ENCODE assay signal across 19 cellular contexts in the genomic region with DNA sequence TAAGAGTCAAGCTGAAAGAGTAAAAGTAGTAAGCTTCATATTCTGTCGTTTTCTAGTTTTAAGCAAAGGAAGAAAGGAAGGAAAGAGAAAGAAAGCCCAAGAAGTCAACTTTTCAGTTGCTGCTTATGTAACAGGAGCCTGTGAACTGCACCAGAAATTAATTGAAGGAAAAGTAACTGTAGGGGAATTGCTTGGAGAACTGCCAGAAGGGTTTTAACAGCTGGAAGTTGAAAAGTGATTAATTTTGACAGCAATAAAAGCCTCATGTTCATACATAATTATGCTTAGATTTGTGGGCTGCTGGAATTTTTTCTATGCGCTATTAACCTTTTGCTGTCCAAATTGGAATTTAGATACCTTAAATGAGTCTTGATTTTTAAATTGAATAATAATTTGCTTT.
DNase-seq lines count a peak whose midpoint lies in the region; ATAC-seq and TF ChIP-seq lines count a peak whose summit lies in the region.
"Had no signal": no experiment of that assay in that cellular context is flagged by ENCODE, and none has a peak within 500 bp of the region (broad histone marks: within the 10 kb centered on the region; RNA-seq: fewer than 3 reads in every experiment).

No MANE protein-coding gene starts in this region.

- no peak overlapping the region for H3K4me3 ChIP-seq in A673 (ENCODE audit: low read depth, low read length, poor library complexity, severe bottlenecking)
- peak overlapping the region; percentile 63 for H3K4me3 ChIP-seq in SK-N-MC
- H3K4me3 ChIP-seq: gastrocnemius medialis, GM23248, sigmoid colon had no signal

- peaks cover 47% of the 10 kb centered on the region for H3K4me1 Mint-ChIP-seq in chondrocyte (ENCODE audit: low read depth)
- H3K4me1 Mint-ChIP-seq: activated naive CD8-positive, alpha-beta T cell treated with anti-CD3 and anti-CD28 coated beads, Interleukin-2, amount 50 U/mL, for 24 hours; central memory CD8-positive, alpha-beta T cell had no signal

- CTCF ChIA-PET in A673 (lab: Charles Lee) = no interaction called here

- intact Hi-C loops in A673 (cut with micrococcal nuclease; ENCODE audit: unreplicated experiment) = loop anchor here (10.0 kb wide), 1 partner anchor 160 kb away; no protein-coding TSS in a partner anchor

- H3K9me3 ChIP-seq in A673 (ENCODE audit: low read depth, low read length, poor library complexity, severe bottlenecking) = no peaks in the 10 kb centered on the region
- H3K9me3 ChIP-seq in SK-N-MC (ENCODE audit: low read depth, low read length) = peaks cover 3% of the 10 kb centered on the region; the same call in 1 of the 2 replicates
- H3K9me3 ChIP-seq: Caco-2, gastrocnemius medialis, sigmoid colon had no signal

- no peaks in the 10 kb centered on the region for H3K27me3 ChIP-seq in A673 (replicated peaks; ENCODE audit: insufficient read depth, low read depth, low read length, poor library complexity)
- H3K27me3 ChIP-seq: gastrocnemius medialis, sigmoid colon had no signal

- no peak overlapping the region for H3K4me3 Mint-ChIP-seq in chondrocyte (ENCODE audit: unreplicated experiment)
- H3K4me3 Mint-ChIP-seq: activated naive CD8-positive, alpha-beta T cell treated with anti-CD3 and anti-CD28 coated beads, Interleukin-2, amount 50 U/mL, for 24 hours; central memory CD8-positive, alpha-beta T cell had no signal

- DNase-seq in A673 (ENCODE audit: low spot score) = peak; percentile 84
- peak; percentile 71 for DNase-seq in HT-29 (ENCODE audit: low spot score)
- DNase-seq in SK-N-MC (ENCODE audit: low read depth, low spot score) = peak; percentile 93
- peak; percentile 36 for DNase-seq in glomerular visceral epithelial cell (ENCODE audit: extremely low spot score)
- no peak for DNase-seq in chondrocyte (ENCODE audit: low spot score)
- no peak for DNase-seq in GOT3 (lab: John Stamatoyannopoulos, UW)
- DNase-seq in activated CD4-positive, alpha-beta T cell treated with anti-CD3 and anti-CD28 coated beads for 1 hour = no peak
- DNase-seq: activated naive CD8-positive, alpha-beta T cell treated with anti-CD3 and anti-CD28 coated beads, Interleukin-2, amount 50 U/mL, for 24 hours; Caco-2; gastrocnemius medialis; GM23248; mesenchymal stem cell; NCI-H146; NCI-H510A; sigmoid colon had no signal

- peaks cover 40% of the 10 kb centered on the region for H3K4me1 ChIP-seq in A673 (ENCODE audit: insufficient read depth, low read length, poor library complexity, severe bottlenecking)

- ATAC-seq in HG02870 (IDR thresholded peaks at IDR 0.05; ENCODE audit: unreplicated experiment) = no peak
- ATAC-seq: activated naive CD8-positive, alpha-beta T cell treated with anti-CD3 and anti-CD28 coated beads, Interleukin-2, amount 50 U/mL, for 24 hours; gastrocnemius medialis had no signal

- no peaks in the 10 kb centered on the region for H3K27me3 Mint-ChIP-seq in chondrocyte (ENCODE audit: low read depth)

- no peaks in the 10 kb centered on the region for H3K36me3 Mint-ChIP-seq in chondrocyte (ENCODE audit: low read depth)

- POLR2A ChIA-PET in A673 (lab: Charles Lee; ENCODE audit: low non-redundant PET) = no interaction called here

- H3K9me3 Mint-ChIP-seq in chondrocyte (ENCODE audit: low read depth) = no peaks in the 10 kb centered on the region
- H3K9me3 Mint-ChIP-seq: activated naive CD8-positive, alpha-beta T cell treated with anti-CD3 and anti-CD28 coated beads, Interleukin-2, amount 50 U/mL, for 24 hours; central memory CD8-positive, alpha-beta T cell had no signal

- H3K27ac ChIP-seq in A673 (ENCODE audit: low read depth, low read length, poor library complexity, severe bottlenecking) (no peak overlapping the region), SK-N-MC (peak overlapping the region; percentile 83)
- H3K27ac ChIP-seq: gastrocnemius medialis, GM23248, KMS-11, sigmoid colon, VCaP had no signal

- no peak overlapping the region for H3K9ac ChIP-seq in SK-N-MC (ENCODE audit: insufficient read length)
- H3K9ac ChIP-seq: GM23248, KMS-11 had no signal

- no TSS peak for BruUV-seq in A673 (replicated peaks; lab: Mats Ljungman, UMichigan)

- H3K36me3 ChIP-seq in A673 (ENCODE audit: insufficient read depth, low read length, poor library complexity, severe bottlenecking) = no peaks in the 10 kb centered on the region
- H3K36me3 ChIP-seq in SK-N-MC (ENCODE audit: insufficient read depth, low read length) = no peaks in the 10 kb centered on the region
- H3K36me3 ChIP-seq: gastrocnemius medialis, sigmoid colon had no signal

- no peak overlapping the region for H3K27ac Mint-ChIP-seq in chondrocyte (ENCODE audit: unreplicated experiment)
- H3K27ac Mint-ChIP-seq: activated naive CD8-positive, alpha-beta T cell treated with anti-CD3 and anti-CD28 coated beads, Interleukin-2, amount 50 U/mL, for 24 hours had no signal

- no peak for TF ChIP-seq CTCF in A673 (conservative IDR thresholded peaks at IDR 0.05; ENCODE audit: low read depth, low read length)
- TF ChIP-seq CTCF in chondrocyte (IDR thresholded peaks at IDR 0.05) = no peak

Comparison
In these comparisons a context has a peak if more than half of its experiments do, and no peak if none do; other contexts are left out.
1. DNase-seq: peak in A673 (single experiment), HT-29 (single experiment), SK-N-MC (single experiment) and glomerular visceral epithelial cell (single experiment); none in chondrocyte (single experiment), GOT3 (single experiment) and activated CD4-positive, alpha-beta T cell treated with anti-CD3 and anti-CD28 coated beads for 1 hour (single experiment).